20 cellular contexts compared by ENCODE assay signal in the genomic region with DNA sequence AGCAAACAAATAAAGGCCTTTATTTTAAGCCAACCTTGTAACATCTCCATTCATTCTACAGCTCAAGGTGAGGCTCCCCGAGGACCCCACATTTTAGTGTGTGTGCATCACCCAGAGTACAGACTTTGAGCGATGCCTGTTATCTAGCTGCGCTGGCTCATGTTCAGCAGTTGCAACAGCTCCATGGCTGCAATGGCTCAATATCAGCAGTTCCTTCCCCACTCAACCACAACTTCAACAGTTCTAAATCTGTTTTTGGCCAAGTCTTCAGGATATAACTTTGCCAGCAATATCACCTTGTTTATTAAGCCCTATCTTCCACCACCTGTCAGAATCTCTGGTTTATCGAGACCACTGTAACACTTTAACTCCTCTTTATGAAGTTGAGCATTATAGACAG.
"Had no signal": no experiment of that assay in that cellular context is flagged by ENCODE, and none has a peak within 500 bp of the region (broad histone marks: within the 10 kb centered on the region; RNA-seq: fewer than 3 reads in every experiment).

No MANE protein-coding gene starts in this region.

- ATAC-seq: stimulated activated naive CD8-positive, alpha-beta T cell treated with anti-CD3 and anti-CD28 coated beads, Interleukin-15, Interleukin-2, amounts not matched to agents 100 U/mL and 50 U/mL, for 24 hours had no signal

- H3K27me3 ChIP-seq: breast epithelium, dorsolateral prefrontal cortex, transverse colon, vagina had no signal

- H2AFZ ChIP-seq: parathyroid adenoma had no signal

- H3K9ac ChIP-seq: parathyroid adenoma had no signal

- H3K27ac ChIP-seq: breast epithelium, dorsolateral prefrontal cortex, parathyroid adenoma, transverse colon, vagina, VCaP had no signal

- H3K4me3 ChIP-seq: breast epithelium, dorsolateral prefrontal cortex, smooth muscle cell, transverse colon, vagina had no signal

- H3K9me3 ChIP-seq: breast epithelium, transverse colon, vagina had no signal

- H3K4me2 ChIP-seq: smooth muscle cell had no signal

- DNase-seq: activated CD4-positive, alpha-beta T cell treated with anti-CD3 and anti-CD28 coated beads for 1 hour; activated CD4-positive, alpha-beta T cell treated with anti-CD3 and anti-CD28 coated beads, Interleukin-2, amount 50 U/mL, for 4 hours; activated naive CD4-positive, alpha-beta T cell; activated naive CD8-positive, alpha-beta T cell treated with anti-CD3 and anti-CD28 coated beads, Interleukin-2, amount 10 ng/mL, durations not matched to agents 7 days and 5 days; activated T-cell treated with anti-CD3 and anti-CD28 coated beads for 4 hours; anterior cingulate cortex; dorsolateral prefrontal cortex; endodermal cell; hippocampal formation; kidney; stimulated activated CD4-positive, alpha-beta T cell treated with anti-CD3 and anti-CD28 coated beads, Interleukin-4, amount 100 ng/mL, for 4 hours; stimulated activated CD8-positive, alpha-beta memory T cell treated with anti-CD3 and anti-CD28 coated beads, Interleukin-4, amount 100 ng/mL, for 48 hours; stimulated activated naive CD8-positive, alpha-beta T cell treated with anti-CD3 and anti-CD28 coated beads, Interleukin-15, Interleukin-2, amounts not matched to agents 100 U/mL and 50 U/mL, for 24 hours; SW 1271; transverse colon had no signal

- H3K36me3 ChIP-seq: breast epithelium, transverse colon, vagina had no signal

- H3K4me1 ChIP-seq: breast epithelium, parathyroid adenoma, transverse colon, vagina had no signal
